17 cellular contexts compared by ENCODE assay signal in the genomic region with DNA sequence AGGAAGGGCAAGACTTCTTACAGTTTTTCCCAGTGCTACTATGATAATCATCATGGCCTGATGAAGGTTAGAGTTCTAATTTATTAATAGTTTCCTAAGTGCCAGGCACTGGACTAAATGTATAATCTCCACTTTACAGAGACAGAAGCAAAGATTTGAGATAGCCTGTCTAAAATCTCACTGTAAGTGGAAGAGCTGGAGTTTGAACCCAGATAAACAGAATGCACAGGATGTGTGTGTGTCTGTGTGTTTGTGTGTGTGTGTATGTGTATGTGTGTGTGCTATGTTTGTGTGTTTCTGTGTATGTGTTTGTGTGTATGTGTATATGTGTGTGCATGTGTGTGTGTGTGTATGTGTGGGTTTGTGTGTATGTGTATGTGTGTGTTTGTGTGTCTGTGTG.
A peak's percentile ranks its signal among the peaks of the same experiment; 100 is the strongest.
DNase-seq lines count a peak whose midpoint lies in the region; ATAC-seq, FAIRE-seq and TF ChIP-seq lines count a peak whose summit lies in the region.
"Had no signal": no experiment of that assay in that cellular context is flagged by ENCODE, and none has a peak within 500 bp of the region (broad histone marks: within the 10 kb centered on the region; RNA-seq: fewer than 3 reads in every experiment).

No MANE protein-coding gene starts in this region.

- peak overlapping the region in 1 of 2 experiments; percentile 61 for H3K18ac ChIP-seq in mesenchymal stem cell (ENCODE audit: low read depth in 1 of 2, low read length in 2 of 2)

- no peak overlapping the region for H3K4me2 ChIP-seq in mesenchymal stem cell (ENCODE audit: low read length, poor library complexity, severe bottlenecking)
- H3K4me2 ChIP-seq: BLaER1 had no signal

- no peak overlapping the region for H3K27ac ChIP-seq in mesenchymal stem cell (ENCODE audit: low read length, poor library complexity, severe bottlenecking)
- H3K27ac ChIP-seq in thyroid gland = peak overlapping the region; percentile 89 to 95 (median 93)
- H3K27ac ChIP-seq: BLaER1, SJCRH30 had no signal

- peaks cover 30% of the 10 kb centered on the region for H3K4me1 Mint-ChIP-seq in activated T-helper 17 cell treated with anti-CD3 and anti-CD28 coated beads, Interleukin-2, amount 50 U/mL, for 72 hours
- H3K4me1 Mint-ChIP-seq in activated T-cell treated with anti-CD3 and anti-CD28 coated beads, Interleukin-2, amount 50 U/mL, for 72 hours (ENCODE audit: low read depth) = peaks cover 29% of the 10 kb centered on the region

- H3K9me3 ChIP-seq in mesenchymal stem cell (ENCODE audit: control insufficient read depth, low read length) (no peaks in the 10 kb centered on the region), thyroid gland (no peaks in the 10 kb centered on the region)
- H3K9me3 ChIP-seq: BLaER1, SJCRH30 had no signal

- peaks cover 3% of the 10 kb centered on the region for H3K4me1 ChIP-seq in mesenchymal stem cell (ENCODE audit: control insufficient read depth, insufficient read depth, low read depth, low read length)
- H3K4me1 ChIP-seq in thyroid gland = peaks cover 60 to 76% of the 10 kb centered on the region in 2 donors
- H3K4me1 ChIP-seq: SJCRH30 had no signal

- H3K4me3 ChIP-seq in mesenchymal stem cell (ENCODE audit: insufficient read depth in 1 of 2, low read depth in 1 of 2, low read length in 2 of 2) (no peak overlapping the region), thyroid gland (replicated peaks in 1 of 3) (no peak overlapping the region)
- H3K4me3 ChIP-seq: BLaER1, SJCRH30 had no signal

- H3K36me3 ChIP-seq in mesenchymal stem cell (ENCODE audit: control insufficient read depth in 1 of 2, insufficient read depth in 2 of 2, low read depth in 1 of 2, low read length in 2 of 2) (no peaks in the 10 kb centered on the region), thyroid gland (no peaks in the 10 kb centered on the region)
- H3K36me3 ChIP-seq: BLaER1, SJCRH30 had no signal

- H2BK5ac ChIP-seq in mesenchymal stem cell (ENCODE audit: low read depth, low read length, poor library complexity, severe bottlenecking) = no peak overlapping the region

- no peak overlapping the region for H3K4me3 Mint-ChIP-seq in activated T-helper 17 cell treated with anti-CD3 and anti-CD28 coated beads, Interleukin-2, amount 50 U/mL, for 72 hours
- H3K4me3 Mint-ChIP-seq in activated T-cell treated with anti-CD3 and anti-CD28 coated beads, Interleukin-2, amount 50 U/mL, for 72 hours = no peak overlapping the region
- H3K4me3 Mint-ChIP-seq: immature natural killer cell, memory B cell, neural crest cell had no signal

- H2BK15ac ChIP-seq in mesenchymal stem cell (ENCODE audit: low read depth, poor library complexity, severe bottlenecking) = no peak overlapping the region

- intact Hi-C loops in thyroid gland (cut with DNase I) = no loop called here

- no peaks in the 10 kb centered on the region for H3K9me3 Mint-ChIP-seq in activated T-helper 17 cell treated with anti-CD3 and anti-CD28 coated beads, Interleukin-2, amount 50 U/mL, for 72 hours
- no peaks in the 10 kb centered on the region for H3K9me3 Mint-ChIP-seq in activated T-cell treated with anti-CD3 and anti-CD28 coated beads, Interleukin-2, amount 50 U/mL, for 72 hours
- H3K9me3 Mint-ChIP-seq: immature natural killer cell, memory B cell, neural crest cell had no signal

- DNase-seq in HTR-8/SVneo (ENCODE audit: insufficient read length, low spot score) = no peak
- DNase-seq in mesenchymal stem cell = peak; percentile 5
- no peak for DNase-seq in thyroid gland
- no peak for DNase-seq in activated gamma-delta T cell (lab: John Stamatoyannopoulos, UW)
- no peak for DNase-seq in SW480 (ENCODE audit: low spot score)
- no peak for DNase-seq in activated T-cell treated with anti-CD3 and anti-CD28 coated beads, Interleukin-2, amount 50 U/mL, for 72 hours
- DNase-seq: activated CD4-positive, alpha-beta T cell treated with anti-CD3 and anti-CD28 coated beads, Interleukin-2, amount 50 U/mL, for 48 hours; DMS53; immature natural killer cell; NCI-H187 treated with DMSO at 0.1 percent for 48 hours; NCI-H510A; SJCRH30 had no signal

- TF ChIP-seq CTCF in thyroid gland (IDR thresholded peaks at IDR 0.05) = no peak

- H2AK5ac ChIP-seq in mesenchymal stem cell (ENCODE audit: low read length, severe bottlenecking) = no peak overlapping the region

- no peaks in the 10 kb centered on the region for H3K79me1 ChIP-seq in mesenchymal stem cell (replicated peaks; ENCODE audit: low read length, poor library complexity, severe bottlenecking)

- H3K14ac ChIP-seq in mesenchymal stem cell (ENCODE audit: low read length in 2 of 2) = no peak overlapping the region

- no peak overlapping the region for H3K4ac ChIP-seq in mesenchymal stem cell (ENCODE audit: low read depth in 1 of 2, low read length in 2 of 2)

- no peak overlapping the region for H4K8ac ChIP-seq in mesenchymal stem cell (ENCODE audit: low read length)

- H2AFZ ChIP-seq in mesenchymal stem cell (ENCODE audit: low read depth, low read length) = no peak overlapping the region

- FAIRE-seq in HTR-8/SVneo (lab: Jason Lieb, UNC) = peak; percentile 42

- H3K27ac Mint-ChIP-seq in activated T-helper 17 cell treated with anti-CD3 and anti-CD28 coated beads, Interleukin-2, amount 50 U/mL, for 72 hours = peak overlapping the region; percentile 1
- no peak overlapping the region for H3K27ac Mint-ChIP-seq in activated T-cell treated with anti-CD3 and anti-CD28 coated beads, Interleukin-2, amount 50 U/mL, for 72 hours
- H3K27ac Mint-ChIP-seq: immature natural killer cell, memory B cell had no signal

- H3K9ac ChIP-seq in mesenchymal stem cell (ENCODE audit: low read length) = peak overlapping the region; percentile 4
- H3K9ac ChIP-seq: BLaER1 had no signal

- no peak for ATAC-seq in activated T-helper 17 cell treated with anti-CD3 and anti-CD28 coated beads, Interleukin-2, amount 50 U/mL, for 72 hours (replicated peaks)
- no peak for ATAC-seq in activated T-cell treated with anti-CD3 and anti-CD28 coated beads, Interleukin-2, amount 50 U/mL, for 72 hours (replicated peaks in 1 of 2)
- ATAC-seq: HCT116 had no signal

- no peak overlapping the region for H2BK120ac ChIP-seq in mesenchymal stem cell (ENCODE audit: low read depth, low read length)

- peaks cover 39 to 48% of the 10 kb centered on the region in 2 experiments for H3K27me3 ChIP-seq in mesenchymal stem cell (ENCODE audit: control insufficient read depth in 1 of 2, insufficient read depth in 1 of 2, low read length in 2 of 2)
- H3K27me3 ChIP-seq in thyroid gland = no peaks in the 10 kb centered on the region
- H3K27me3 ChIP-seq: BLaER1 had no signal

- H4K91ac ChIP-seq in mesenchymal stem cell (ENCODE audit: low read length) = no peak overlapping the region

- TF ChIP-seq POLR2A in thyroid gland (IDR thresholded peaks at IDR 0.05) = no peak

- no peaks in the 10 kb centered on the region for H3K27me3 Mint-ChIP-seq in activated T-helper 17 cell treated with anti-CD3 and anti-CD28 coated beads, Interleukin-2, amount 50 U/mL, for 72 hours
- no peaks in the 10 kb centered on the region for H3K27me3 Mint-ChIP-seq in activated T-cell treated with anti-CD3 and anti-CD28 coated beads, Interleukin-2, amount 50 U/mL, for 72 hours (ENCODE audit: low read depth)

- no peaks in the 10 kb centered on the region for H3K36me3 Mint-ChIP-seq in activated T-helper 17 cell treated with anti-CD3 and anti-CD28 coated beads, Interleukin-2, amount 50 U/mL, for 72 hours (ENCODE audit: low read depth)
- no peaks in the 10 kb centered on the region for H3K36me3 Mint-ChIP-seq in activated T-cell treated with anti-CD3 and anti-CD28 coated beads, Interleukin-2, amount 50 U/mL, for 72 hours (ENCODE audit: insufficient read depth in 2 of 2)
- H3K36me3 Mint-ChIP-seq: immature natural killer cell, memory B cell had no signal

- H3K23ac ChIP-seq in mesenchymal stem cell (ENCODE audit: low read length in 2 of 2) = no peak overlapping the region

- H2BK12ac ChIP-seq in mesenchymal stem cell (ENCODE audit: low read length in 2 of 2) = no peak overlapping the region
